Comparison of ENCODE assay signal across 1 cellular context in genomic region chr3:140933109-140933508, GRCh38.
TF ChIP-seq lines count a peak whose summit lies in the region.

No MANE protein-coding gene starts in this region.

TF ChIP-seq in HepG2, 621 proteins besides CTCF, POLR2A, EP300 and RAD21:
- TF ChIP-seq CHD2 (IDR thresholded peaks at IDR 0.05; ENCODE audit: low read depth, low read length) (no peak), ZNF121 (CRISPR knock-in tag; IDR thresholded peaks at IDR 0.05) (peak; percentile 49)
TF ChIP-seq in HepG2: peak in this region for 1.
